ENCODE assay signal across 8 cellular contexts in the genomic region with DNA sequence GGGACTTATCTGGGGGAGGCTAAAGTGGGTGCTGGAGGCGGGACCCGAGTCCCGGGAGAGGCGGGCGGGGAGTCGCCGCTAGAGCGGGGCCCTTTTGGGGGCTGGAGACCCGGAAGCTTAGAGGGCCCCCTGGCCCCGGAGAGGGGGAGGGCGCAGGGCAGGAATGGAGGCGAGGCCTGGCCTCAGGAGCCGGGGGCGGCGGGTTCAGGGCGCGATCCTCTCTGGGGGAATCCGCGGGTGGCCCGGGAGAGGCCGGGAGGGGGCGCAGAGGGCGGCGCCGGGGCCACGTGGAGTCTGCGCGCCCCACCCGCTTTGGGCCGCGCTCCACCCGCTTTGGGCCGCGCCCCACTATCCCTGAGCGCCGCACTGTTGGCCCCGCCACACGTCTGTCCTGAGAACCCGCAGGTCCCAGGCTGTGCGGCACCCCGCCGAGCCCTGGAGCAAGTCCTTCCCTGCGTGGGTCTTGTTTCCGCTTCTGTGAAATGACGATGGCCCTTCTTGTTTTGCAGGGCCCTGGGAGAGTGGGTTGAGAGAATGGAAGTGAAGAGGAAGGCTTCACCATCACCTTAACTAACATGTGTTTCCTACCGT.
DNase-seq lines count a peak whose midpoint lies in the region; ATAC-seq lines count a peak whose summit lies in the region.

No MANE protein-coding gene starts in this region.

- CTCF ChIA-PET in activated naive CD4-positive, alpha-beta T cell treated with anti-CD3 and anti-CD28 coated beads for 36 hours (lab: Charles Lee), result interaction anchor here (0.5 to 0.6 kb wide), 2 partner anchors 239 to 1847 kb away, joined by 4 to 5 read pairs; no protein-coding TSS in a partner anchor

- peak overlapping the region; percentile 96 for H2AK5ac ChIP-seq in trophoblast cell (ENCODE audit: low read length)

- H3K4ac ChIP-seq in trophoblast cell (ENCODE audit: low read depth, low read length), result peak overlapping the region; percentile 80

- peak overlapping the region; percentile 26 for H3K27ac Mint-ChIP-seq in activated naive CD4-positive, alpha-beta T cell treated with anti-CD3 and anti-CD28 coated beads for 36 hours

- H3K27me3 ChIP-seq in SJCRH30 (no peaks in the 10 kb centered on the region), trophoblast cell (ENCODE audit: insufficient read depth, low read length) (no peaks in the 10 kb centered on the region)

- ATAC-seq in GM19023 (IDR thresholded peaks at IDR 0.05; ENCODE audit: unreplicated experiment) (peak; percentile 68), Right ventricle myocardium superior (ENCODE audit: poor library complexity) (peak; percentile 96)

- no peak overlapping the region for H3K23ac ChIP-seq in trophoblast cell (ENCODE audit: low read length)

- H3K4me3 ChIP-seq in SJCRH30 (peak overlapping the region; percentile 68), trophoblast cell (ENCODE audit: low read depth, low read length) (peak overlapping the region; percentile 63)

- no CpG with 5 or more reads among the region's 46 CpGs for WGBS in trophoblast cell (ENCODE audit: extremely low coverage, insufficient coverage, insufficient read length)

- no peaks in the 10 kb centered on the region for H3K36me3 Mint-ChIP-seq in activated naive CD4-positive, alpha-beta T cell treated with anti-CD3 and anti-CD28 coated beads for 36 hours (ENCODE audit: low read depth)

- H3K27ac ChIP-seq in SJCRH30 (peak overlapping the region; percentile 77), trophoblast cell (ENCODE audit: low read depth, low read length) (peak overlapping the region; percentile 93)

- peak overlapping the region; percentile 83 for H4K12ac ChIP-seq in trophoblast cell (ENCODE audit: low read depth, low read length)

- H3K9me3 Mint-ChIP-seq in activated naive CD4-positive, alpha-beta T cell treated with anti-CD3 and anti-CD28 coated beads for 36 hours, result no peaks in the 10 kb centered on the region

- H3K14ac ChIP-seq in trophoblast cell (ENCODE audit: low read length), result peak overlapping the region; percentile 89

- peak overlapping the region; percentile 80 for H3K4me3 Mint-ChIP-seq in activated naive CD4-positive, alpha-beta T cell treated with anti-CD3 and anti-CD28 coated beads for 36 hours

- H2BK5ac ChIP-seq in trophoblast cell (ENCODE audit: low read depth, low read length, poor library complexity), result peak overlapping the region; percentile 94

- no peak overlapping the region for H2BK12ac ChIP-seq in trophoblast cell (ENCODE audit: low read length)

- H2BK120ac ChIP-seq in trophoblast cell (ENCODE audit: insufficient read depth, low read length, poor library complexity), result peak overlapping the region; percentile 91

- H3K36me3 ChIP-seq in SJCRH30, result no peaks in the 10 kb centered on the region
- H3K36me3 ChIP-seq in trophoblast cell (ENCODE audit: control insufficient read depth in 1 of 2, insufficient read depth in 2 of 2, low read length in 2 of 2), result peaks cover 0 to 5% of the 10 kb centered on the region in 2 experiments

- H3K18ac ChIP-seq in trophoblast cell (ENCODE audit: low read length), result peak overlapping the region; percentile 96

- peak overlapping the region; percentile 66 for H2AFZ ChIP-seq in trophoblast cell (ENCODE audit: insufficient read depth, low read length, poor library complexity)

- H3K9me3 ChIP-seq in SJCRH30 (replicated peaks) (no peaks in the 10 kb centered on the region), trophoblast cell (ENCODE audit: insufficient read depth, low read depth, low read length) (no peaks in the 10 kb centered on the region)

- H3K4me1 Mint-ChIP-seq in activated naive CD4-positive, alpha-beta T cell treated with anti-CD3 and anti-CD28 coated beads for 36 hours (ENCODE audit: low read depth), result peaks cover 7% of the 10 kb centered on the region

- peaks cover 11% of the 10 kb centered on the region for H3K79me2 ChIP-seq in trophoblast cell (ENCODE audit: control insufficient read depth, insufficient read depth, low read length, poor library complexity)

- H4K8ac ChIP-seq in trophoblast cell (ENCODE audit: low read depth, low read length), result peak overlapping the region; percentile 89

- H4K91ac ChIP-seq in trophoblast cell (ENCODE audit: low read depth, low read length), result peak overlapping the region; percentile 94

- intact Hi-C loops in activated naive CD4-positive, alpha-beta T cell treated with anti-CD3 and anti-CD28 coated beads for 36 hours (cut with micrococcal nuclease), result no loop called here
- intact Hi-C loops in Right ventricle myocardium superior (cut with DNase I), result no loop called here

- H3K4me2 ChIP-seq in trophoblast cell (ENCODE audit: low read length), result peak overlapping the region; percentile 67

- peak overlapping the region; percentile 28 for H3K9ac ChIP-seq in trophoblast cell (ENCODE audit: low read length)

- H3K79me1 ChIP-seq in trophoblast cell (ENCODE audit: low read length), result peaks cover 18% of the 10 kb centered on the region

- H3K4me1 ChIP-seq in SJCRH30 (no peaks in the 10 kb centered on the region; the same call in 1 of the 2 replicates), trophoblast cell (ENCODE audit: control insufficient read depth in 1 of 2, insufficient read depth in 2 of 2, low read length in 2 of 2) (peaks cover 5 to 7% of the 10 kb centered on the region in 2 experiments)

- no peaks in the 10 kb centered on the region for H3K27me3 Mint-ChIP-seq in activated naive CD4-positive, alpha-beta T cell treated with anti-CD3 and anti-CD28 coated beads for 36 hours (ENCODE audit: low read depth)

- DNase-seq in AG20443 (ENCODE audit: low spot score) (peak; percentile 88), HUDEP-2 (lab: John Stamatoyannopoulos, UW; ENCODE audit: unreplicated experiment in 76 of 76) (peak in 64 of 76 experiments; percentile 3 to 75 (median 50)), SJCRH30 (peak; percentile 90 to 93), Right ventricle myocardium superior (peak; percentile 82), trophoblast cell (peak in 1 of 2 donors; percentile 46), ureter (ENCODE audit: low spot score) (peak; percentile 61)
- DNase-seq in activated naive CD4-positive, alpha-beta T cell treated with anti-CD3 and anti-CD28 coated beads for 36 hours, result peak; percentile 58
